ENCODE assay signal across 2 cellular contexts in genomic region chr2:231692847-231693246, GRCh38.
A peak's percentile ranks its signal among the peaks of the same experiment; 100 is the strongest.
TF ChIP-seq lines count a peak whose summit lies in the region.

No MANE protein-coding gene starts in this region.

TF ChIP-seq in HepG2, 621 proteins besides CTCF, POLR2A, EP300 and RAD21:
- TF ChIP-seq, protein P1, sequence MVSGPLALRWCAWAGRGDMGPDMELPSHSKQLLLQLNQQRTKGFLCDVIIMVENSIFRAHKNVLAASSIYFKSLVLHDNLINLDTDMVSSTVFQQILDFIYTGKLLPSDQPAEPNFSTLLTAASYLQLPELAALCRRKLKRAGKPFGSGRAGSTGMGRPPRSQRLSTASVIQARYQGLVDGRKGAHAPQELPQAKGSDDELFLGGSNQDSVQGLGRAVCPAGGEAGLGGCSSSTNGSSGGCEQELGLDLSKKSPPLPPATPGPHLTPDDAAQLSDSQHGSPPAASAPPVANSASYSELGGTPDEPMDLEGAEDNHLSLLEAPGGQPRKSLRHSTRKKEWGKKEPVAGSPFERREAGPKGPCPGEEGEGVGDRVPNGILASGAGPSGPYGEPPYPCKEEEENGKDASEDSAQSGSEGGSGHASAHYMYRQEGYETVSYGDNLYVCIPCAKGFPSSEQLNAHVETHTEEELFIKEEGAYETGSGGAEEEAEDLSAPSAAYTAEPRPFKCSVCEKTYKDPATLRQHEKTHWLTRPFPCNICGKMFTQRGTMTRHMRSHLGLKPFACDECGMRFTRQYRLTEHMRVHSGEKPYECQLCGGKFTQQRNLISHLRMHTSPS (CRISPR knock-in tag; IDR thresholded peaks at IDR 0.05; ENCODE audit: low read depth) = 0 out of 2 replicates have a peak, but pooled peaks have one; percentile 20
- TF ChIP-seq HNRNPL (IDR thresholded peaks at IDR 0.05; ENCODE audit: low read depth, low read length) (peak; percentile 83; the same call in 1 of the 2 replicates), HIVEP1 (CRISPR knock-in tag; IDR thresholded peaks at IDR 0.05) (0 out of 2 replicates have a peak, but pooled peaks have one; percentile 18), KDM5B (CRISPR knock-in tag; IDR thresholded peaks at IDR 0.05; ENCODE audit: borderline replicate concordance) (0 out of 2 replicates have a peak, but pooled peaks have one; percentile 20), RBM39 (IDR thresholded peaks at IDR 0.05; ENCODE audit: low read depth, low read length, poor library complexity, severe bottlenecking) (no peak), KDM6A (CRISPR knock-in tag; IDR thresholded peaks at IDR 0.05; ENCODE audit: low read depth) (no peak), ZBTB38 (CRISPR knock-in tag; IDR thresholded peaks at IDR 0.05) (0 out of 2 replicates have a peak, but pooled peaks have one; percentile 40)

TF ChIP-seq in WTC11, 78 proteins besides CTCF, POLR2A, EP300 and RAD21:
- TF ChIP-seq CREM (CRISPR knock-in tag; IDR thresholded peaks at IDR 0.05) (no peak), E2F4 (CRISPR knock-in tag; IDR thresholded peaks at IDR 0.05; ENCODE audit: borderline replicate concordance, low read depth) (no peak)
TF ChIP-seq in WTC11: peak in this region for 0.
